Comparison of ENCODE assay signal across 36 cellular contexts in the genomic region with DNA sequence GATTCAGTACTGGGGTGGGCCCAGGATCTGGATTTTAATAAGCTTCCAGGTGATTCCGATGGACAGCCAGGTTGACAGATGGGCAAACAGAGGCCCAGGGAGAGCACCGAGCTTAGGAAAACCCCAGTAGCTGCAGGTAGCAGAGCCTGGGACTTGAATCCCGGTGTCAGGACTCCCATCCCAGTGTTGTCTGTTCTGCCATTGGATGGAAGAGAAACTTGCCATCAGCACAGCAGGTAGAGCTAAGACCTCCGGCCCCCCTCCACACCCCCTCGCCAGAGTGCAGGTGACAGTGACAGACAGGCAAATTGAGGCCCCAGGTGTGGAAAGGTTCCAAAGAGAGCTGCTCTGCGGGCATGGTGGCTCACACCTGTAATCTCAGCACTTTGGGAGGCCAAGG. TPM values are rescaled to one million over a fixed set of nuclear protein-coding genes. Genes with fewer than 3 reads are reported as not detected.
"Had no signal": no experiment of that assay in that cellular context is flagged by ENCODE, and none has a peak within 500 bp of the region (broad histone marks: within the 10 kb centered on the region; RNA-seq: fewer than 3 reads in every experiment).

No MANE protein-coding gene starts in this region.

- H3K36me3 Mint-ChIP-seq: activated CD4-positive, alpha-beta memory T cell treated with anti-CD3 and anti-CD28 coated beads for 36 hours; activated CD8-positive, alpha-beta memory T cell treated with anti-CD3 and anti-CD28 coated beads, Interleukin-2, amount 10 ng/mL, durations not matched to agents 7 days and 5 days; activated naive CD4-positive, alpha-beta T cell treated with anti-CD3 and anti-CD28 coated beads, Interleukin-2, amount 50 U/mL, for 72 hours had no signal

- H3K27ac ChIP-seq: brain microvascular endothelial cell, coronary artery, epithelial cell of prostate, esophagus squamous epithelium, gastroesophageal sphincter had no signal

- H3K27ac Mint-ChIP-seq: activated CD4-positive, alpha-beta memory T cell treated with anti-CD3 and anti-CD28 coated beads for 36 hours; activated CD4-positive, alpha-beta T cell treated with anti-CD3 and anti-CD28 coated beads for 36 hours; activated CD4-positive, alpha-beta T cell treated with anti-CD3 and anti-CD28 coated beads, Interleukin-2, amount 10 ng/mL, durations not matched to agents 24 days and 14 days; activated CD8-positive, alpha-beta memory T cell treated with anti-CD3 and anti-CD28 coated beads, Interleukin-2, amount 10 ng/mL, durations not matched to agents 7 days and 5 days; activated naive CD4-positive, alpha-beta T cell treated with anti-CD3 and anti-CD28 coated beads, Interleukin-2, amount 10 ng/mL, durations not matched to agents 7 days and 5 days; activated naive CD4-positive, alpha-beta T cell treated with anti-CD3 and anti-CD28 coated beads, Interleukin-2, amount 50 U/mL, for 72 hours; activated naive CD8-positive, alpha-beta T cell treated with anti-CD3 and anti-CD28 coated beads, Interleukin-2, amount 10 ng/mL, durations not matched to agents 7 days and 5 days; activated T-helper 1 cell treated with anti-CD3 and anti-CD28 coated beads, Interleukin-12 subunit alpha, Interleukin-12 subunit beta, Interleukin-2, Interleukin-4 antibody, amounts not matched to agents 30 ng/mL and 10 ng/mL and 1 ng/mL, durations not matched to agents 14 hours and 24 hours and 36 hours; activated T-helper 2 cell treated with anti-CD3 and anti-CD28 coated beads, Interferon-gamma antibody, Interleukin-2, Interleukin-4, amounts not matched to agents 10 μg/mL and 5 μg/mL and 100 μg/mL, durations not matched to agents 14 hours and 24 hours and 36 hours; dendritic cell treated with granulocyte-macrophage colony-stimulating factor and Interleukin-4, amounts not matched to agents 40 ng/mL and 50 ng/mL, for 4 days; effector memory CD8-positive, alpha-beta T cell had no signal

- H3K9me3 ChIP-seq: esophagus squamous epithelium, gastroesophageal sphincter had no signal

- DNase-seq: activated CD4-positive, alpha-beta memory T cell treated with anti-CD3 and anti-CD28 coated beads for 36 hours; activated CD4-positive, alpha-beta T cell treated with anti-CD3 and anti-CD28 coated beads for 36 hours; activated CD4-positive, alpha-beta T cell treated with anti-CD3 and anti-CD28 coated beads, Interleukin-2, amount 10 ng/mL, durations not matched to agents 24 days and 14 days; activated CD4-positive, CD25-positive, alpha-beta regulatory T cell; activated CD4-positive, CD25-positive, alpha-beta regulatory T cell treated with anti-CD3 and anti-CD28 coated beads, Interleukin-2, amount 50 U/mL, for 72 hours; activated CD8-positive, alpha-beta memory T cell treated with anti-CD3 and anti-CD28 coated beads, Interleukin-2, amount 10 ng/mL, durations not matched to agents 7 days and 5 days; activated CD8-positive, alpha-beta memory T cell treated with anti-CD3 and anti-CD28 coated beads, Interleukin-2, amount 50 U/mL, for 4 hours; activated CD8-positive, alpha-beta T cell treated with anti-CD3 and anti-CD28 coated beads, Interleukin-2, amount 10 ng/mL, durations not matched to agents 7 days and 5 days; activated effector memory CD4-positive, alpha-beta T cell treated with anti-CD3 and anti-CD28 coated beads, Interleukin-2, amount 50 U/mL, for 16 hours; activated naive CD4-positive, alpha-beta T cell treated with anti-CD3 and anti-CD28 coated beads, Interleukin-2, amount 10 ng/mL, durations not matched to agents 7 days and 5 days; activated naive CD8-positive, alpha-beta T cell treated with anti-CD3 and anti-CD28 coated beads, Interleukin-2, amount 10 ng/mL, durations not matched to agents 7 days and 5 days; activated T-cell treated with anti-CD3 and anti-CD28 coated beads, Interleukin-2, amount 50 U/mL, for 1 hour; activated T-cell treated with anti-CD3 and anti-CD28 coated beads, Interleukin-2, amount 50 U/mL, for 48 hours; anterior cingulate cortex; brain microvascular endothelial cell; central memory CD4-positive, alpha-beta T cell; cerebellar nuclear complex; effector CD4-positive, alpha-beta T cell; effector memory CD8-positive, alpha-beta T cell; esophagus squamous epithelium; foreskin melanocyte; T-helper 2 cell had no signal

- H3K4me1 ChIP-seq: esophagus squamous epithelium, gastroesophageal sphincter had no signal

- H3K4me3 Mint-ChIP-seq: activated CD4-positive, alpha-beta memory T cell treated with anti-CD3 and anti-CD28 coated beads for 36 hours; activated CD4-positive, alpha-beta T cell treated with anti-CD3 and anti-CD28 coated beads for 36 hours; activated CD4-positive, alpha-beta T cell treated with anti-CD3 and anti-CD28 coated beads, Interleukin-2, amount 10 ng/mL, durations not matched to agents 24 days and 14 days; activated CD8-positive, alpha-beta memory T cell treated with anti-CD3 and anti-CD28 coated beads, Interleukin-2, amount 10 ng/mL, durations not matched to agents 7 days and 5 days; activated CD8-positive, alpha-beta T cell treated with anti-CD3 and anti-CD28 coated beads, Interleukin-2, amount 10 ng/mL, durations not matched to agents 7 days and 5 days; activated naive CD4-positive, alpha-beta T cell treated with anti-CD3 and anti-CD28 coated beads, Interleukin-2, amount 10 ng/mL, durations not matched to agents 7 days and 5 days; activated naive CD8-positive, alpha-beta T cell treated with anti-CD3 and anti-CD28 coated beads, Interleukin-2, amount 10 ng/mL, durations not matched to agents 7 days and 5 days; activated T-helper 1 cell treated with anti-CD3 and anti-CD28 coated beads, Interleukin-12 subunit alpha, Interleukin-12 subunit beta, Interleukin-2, Interleukin-4 antibody, amounts not matched to agents 30 ng/mL and 10 ng/mL and 1 ng/mL, durations not matched to agents 14 hours and 24 hours and 36 hours; dendritic cell treated with granulocyte-macrophage colony-stimulating factor and Interleukin-4, amounts not matched to agents 40 ng/mL and 50 ng/mL, for 4 days; effector memory CD8-positive, alpha-beta T cell had no signal

- H3K9me3 Mint-ChIP-seq: activated CD4-positive, alpha-beta memory T cell treated with anti-CD3 and anti-CD28 coated beads for 36 hours; activated CD4-positive, alpha-beta T cell treated with anti-CD3 and anti-CD28 coated beads, Interleukin-2, amount 10 ng/mL, durations not matched to agents 24 days and 14 days; activated naive CD4-positive, alpha-beta T cell treated with anti-CD3 and anti-CD28 coated beads, Interleukin-2, amount 10 ng/mL, durations not matched to agents 7 days and 5 days; activated naive CD4-positive, alpha-beta T cell treated with anti-CD3 and anti-CD28 coated beads, Interleukin-2, amount 50 U/mL, for 72 hours; activated naive CD8-positive, alpha-beta T cell treated with anti-CD3 and anti-CD28 coated beads, Interleukin-2, amount 10 ng/mL, durations not matched to agents 7 days and 5 days; activated T-helper 1 cell treated with anti-CD3 and anti-CD28 coated beads, Interleukin-12 subunit alpha, Interleukin-12 subunit beta, Interleukin-2, Interleukin-4 antibody, amounts not matched to agents 30 ng/mL and 10 ng/mL and 1 ng/mL, durations not matched to agents 14 hours and 24 hours and 36 hours; activated T-helper 2 cell treated with anti-CD3 and anti-CD28 coated beads, Interferon-gamma antibody, Interleukin-2, Interleukin-4, amounts not matched to agents 10 μg/mL and 5 μg/mL and 100 μg/mL, durations not matched to agents 14 hours and 24 hours and 36 hours; dendritic cell treated with granulocyte-macrophage colony-stimulating factor and Interleukin-4, amounts not matched to agents 40 ng/mL and 50 ng/mL, for 4 days; effector memory CD8-positive, alpha-beta T cell had no signal

- H3K27me3 Mint-ChIP-seq: activated CD4-positive, alpha-beta memory T cell treated with anti-CD3 and anti-CD28 coated beads for 36 hours; activated CD4-positive, alpha-beta T cell treated with anti-CD3 and anti-CD28 coated beads for 36 hours; activated CD4-positive, alpha-beta T cell treated with anti-CD3 and anti-CD28 coated beads, Interleukin-2, amount 10 ng/mL, durations not matched to agents 24 days and 14 days; activated CD8-positive, alpha-beta memory T cell treated with anti-CD3 and anti-CD28 coated beads, Interleukin-2, amount 10 ng/mL, durations not matched to agents 7 days and 5 days; activated naive CD4-positive, alpha-beta T cell treated with anti-CD3 and anti-CD28 coated beads, Interleukin-2, amount 10 ng/mL, durations not matched to agents 7 days and 5 days; activated naive CD8-positive, alpha-beta T cell treated with anti-CD3 and anti-CD28 coated beads, Interleukin-2, amount 10 ng/mL, durations not matched to agents 7 days and 5 days; dendritic cell treated with granulocyte-macrophage colony-stimulating factor and Interleukin-4, amounts not matched to agents 40 ng/mL and 50 ng/mL, for 4 days; effector memory CD8-positive, alpha-beta T cell had no signal

- H3K36me3 ChIP-seq: brain microvascular endothelial cell had no signal

- ATAC-seq: activated CD4-positive, alpha-beta T cell treated with anti-CD3 and anti-CD28 coated beads for 36 hours; activated CD8-positive, alpha-beta memory T cell treated with anti-CD3 and anti-CD28 coated beads, Interleukin-2, amount 10 ng/mL, durations not matched to agents 7 days and 5 days; activated CD8-positive, alpha-beta T cell treated with anti-CD3 and anti-CD28 coated beads, Interleukin-2, amount 10 ng/mL, durations not matched to agents 7 days and 5 days; activated naive CD4-positive, alpha-beta T cell treated with anti-CD3 and anti-CD28 coated beads, Interleukin-2, amount 50 U/mL, for 72 hours; effector memory CD8-positive, alpha-beta T cell; gastroesophageal sphincter had no signal

- H3K4me1 Mint-ChIP-seq: activated CD4-positive, alpha-beta T cell treated with anti-CD3 and anti-CD28 coated beads for 36 hours; activated CD4-positive, alpha-beta T cell treated with anti-CD3 and anti-CD28 coated beads, Interleukin-2, amount 10 ng/mL, durations not matched to agents 24 days and 14 days; activated naive CD4-positive, alpha-beta T cell treated with anti-CD3 and anti-CD28 coated beads, Interleukin-2, amount 10 ng/mL, durations not matched to agents 7 days and 5 days; activated naive CD8-positive, alpha-beta T cell treated with anti-CD3 and anti-CD28 coated beads, Interleukin-2, amount 10 ng/mL, durations not matched to agents 7 days and 5 days had no signal

- H3K4me3 ChIP-seq: coronary artery, esophagus squamous epithelium, gastroesophageal sphincter had no signal

- H3K27me3 ChIP-seq: brain microvascular endothelial cell, esophagus squamous epithelium, gastroesophageal sphincter had no signal

RNA-seq across cellular contexts. Expression of a gene that starts 53.4 kb away (rescaled TPM):
- total RNA-seq: activated CD4-positive, alpha-beta memory T cell treated with anti-CD3 and anti-CD28 coated beads for 36 hours; activated CD4-positive, alpha-beta T cell treated with anti-CD3 and anti-CD28 coated beads, Interleukin-2, amount 10 ng/mL, durations not matched to agents 24 days and 14 days; activated CD8-positive, alpha-beta memory T cell treated with anti-CD3 and anti-CD28 coated beads for 36 hours; activated CD8-positive, alpha-beta memory T cell treated with anti-CD3 and anti-CD28 coated beads, Interleukin-2, amount 10 ng/mL, durations not matched to agents 7 days and 5 days; activated naive CD4-positive, alpha-beta T cell treated with anti-CD3 and anti-CD28 coated beads, Interleukin-2, amount 50 U/mL, for 72 hours; activated T-helper 1 cell treated with anti-CD3 and anti-CD28 coated beads, Interleukin-12 subunit alpha, Interleukin-12 subunit beta, Interleukin-2, Interleukin-4 antibody, amounts not matched to agents 30 ng/mL and 10 ng/mL and 1 ng/mL, durations not matched to agents 14 hours and 24 hours and 36 hours; activated T-helper 2 cell treated with anti-CD3 and anti-CD28 coated beads, Interferon-gamma antibody, Interleukin-2, Interleukin-4, amounts not matched to agents 10 μg/mL and 5 μg/mL and 100 μg/mL, durations not matched to agents 14 hours and 24 hours and 36 hours; astrocyte; fibroblast of lung; fibroblast of villous mesenchyme; glomerular endothelial cell; T-helper 1 cell treated with Interleukin-12 subunit alpha and Interleukin-12 subunit beta and Interleukin-4 antibody, amounts not matched to agents 30 ng/mL and 1 ng/mL, for 36 hours had no signal
- polyA plus RNA-seq: esophagus, fibroblast of lung had no signal

RNA-seq across cellular contexts. Expression of a gene that starts 54.3 kb away (rescaled TPM):
- total RNA-seq: T-helper 1 cell treated with Interleukin-12 subunit alpha and Interleukin-12 subunit beta and Interleukin-4 antibody, amounts not matched to agents 30 ng/mL and 1 ng/mL, for 36 hours had no signal
